In genomic region chr4:184803884-184804283, GRCh38 we compare ENCODE assay signal across 1 cellular context.
TF ChIP-seq lines count a peak whose summit lies in the region.

No MANE protein-coding gene starts in this region.

TF ChIP-seq in WTC11, 78 proteins besides CTCF, POLR2A, EP300 and RAD21:
- TF ChIP-seq AFF4 (CRISPR knock-in tag; IDR thresholded peaks at IDR 0.05; ENCODE audit: borderline replicate concordance) (no peak), GTF2I (CRISPR knock-in tag; conservative IDR thresholded peaks at IDR 0.05) (no peak), NFYB (CRISPR knock-in tag; conservative IDR thresholded peaks at IDR 0.05; ENCODE audit: low read depth) (no peak), NR2C2 (CRISPR knock-in tag; IDR thresholded peaks at IDR 0.05) (no peak), CREB1 (CRISPR knock-in tag; IDR thresholded peaks at IDR 0.05) (no peak), NR3C1 (CRISPR knock-in tag; conservative IDR thresholded peaks at IDR 0.05; ENCODE audit: low read depth) (no peak), E2F5 (CRISPR knock-in tag; IDR thresholded peaks at IDR 0.05) (no peak), KAT7 (CRISPR knock-in tag; IDR thresholded peaks at IDR 0.05; ENCODE audit: borderline replicate concordance) (no peak), ZNF425 (CRISPR knock-in tag; conservative IDR thresholded peaks at IDR 0.05) (no peak), ERG (CRISPR knock-in tag; IDR thresholded peaks at IDR 0.05) (no peak), ELF4 (CRISPR knock-in tag; IDR thresholded peaks at IDR 0.05; ENCODE audit: low read depth) (no peak), E2F1 (CRISPR knock-in tag; IDR thresholded peaks at IDR 0.05) (no peak), SMAD4 (CRISPR knock-in tag; IDR thresholded peaks at IDR 0.05) (no peak), STAT6 (CRISPR knock-in tag; conservative IDR thresholded peaks at IDR 0.05; ENCODE audit: low read depth) (no peak), ARID4B (CRISPR knock-in tag; IDR thresholded peaks at IDR 0.05; ENCODE audit: borderline replicate concordance) (no peak), SP1 (CRISPR knock-in tag; conservative IDR thresholded peaks at IDR 0.05) (no peak), RORB (CRISPR knock-in tag; IDR thresholded peaks at IDR 0.05) (no peak), RELA (CRISPR knock-in tag; IDR thresholded peaks at IDR 0.05; ENCODE audit: borderline replicate concordance) (no peak)
